Comparison of ENCODE assay signal across 8 cellular contexts in the genomic region with DNA sequence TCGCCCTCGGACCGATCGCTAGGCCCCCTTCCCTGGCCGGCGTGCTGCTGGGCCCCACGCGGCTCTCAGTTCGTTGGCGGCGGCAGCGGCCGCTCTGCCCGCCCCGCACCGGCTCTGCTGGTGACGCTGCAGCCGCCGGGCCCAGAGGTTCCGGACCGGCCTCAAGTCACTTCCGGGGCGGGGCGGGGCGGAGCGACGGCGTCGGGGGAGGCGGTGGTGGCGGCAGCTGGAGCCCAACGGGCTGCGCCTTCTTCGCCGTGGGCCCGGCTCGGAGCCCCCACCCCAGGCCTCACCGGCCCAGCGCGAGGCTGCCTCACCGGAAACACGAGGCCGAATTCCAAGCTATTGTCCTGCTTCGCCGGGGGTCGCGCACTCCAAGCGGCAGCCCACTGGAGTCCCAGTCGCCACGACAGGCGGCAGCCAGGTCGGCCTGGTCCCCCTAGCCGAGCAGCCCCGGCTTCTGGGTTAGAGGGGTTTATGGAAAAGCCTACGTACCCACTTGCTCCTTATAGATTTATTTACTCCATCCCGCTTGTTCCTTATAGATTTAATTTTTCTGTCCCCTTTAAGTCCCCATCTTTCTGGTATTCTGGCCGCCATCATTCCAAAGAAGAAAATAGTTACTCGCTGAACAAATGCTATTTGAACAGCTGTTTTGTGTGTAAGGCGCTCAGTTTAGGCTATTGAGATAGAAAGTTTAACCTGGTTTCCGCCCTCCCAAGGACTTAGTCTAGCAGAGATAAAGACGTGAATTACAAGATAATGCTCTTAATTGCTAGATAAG. TPM values are rescaled to one million over a fixed set of nuclear protein-coding genes. Genes with fewer than 3 reads are reported as not detected.
DNase-seq lines count a peak whose midpoint lies in the region; ATAC-seq and TF ChIP-seq lines count a peak whose summit lies in the region.

A gene with protein sequence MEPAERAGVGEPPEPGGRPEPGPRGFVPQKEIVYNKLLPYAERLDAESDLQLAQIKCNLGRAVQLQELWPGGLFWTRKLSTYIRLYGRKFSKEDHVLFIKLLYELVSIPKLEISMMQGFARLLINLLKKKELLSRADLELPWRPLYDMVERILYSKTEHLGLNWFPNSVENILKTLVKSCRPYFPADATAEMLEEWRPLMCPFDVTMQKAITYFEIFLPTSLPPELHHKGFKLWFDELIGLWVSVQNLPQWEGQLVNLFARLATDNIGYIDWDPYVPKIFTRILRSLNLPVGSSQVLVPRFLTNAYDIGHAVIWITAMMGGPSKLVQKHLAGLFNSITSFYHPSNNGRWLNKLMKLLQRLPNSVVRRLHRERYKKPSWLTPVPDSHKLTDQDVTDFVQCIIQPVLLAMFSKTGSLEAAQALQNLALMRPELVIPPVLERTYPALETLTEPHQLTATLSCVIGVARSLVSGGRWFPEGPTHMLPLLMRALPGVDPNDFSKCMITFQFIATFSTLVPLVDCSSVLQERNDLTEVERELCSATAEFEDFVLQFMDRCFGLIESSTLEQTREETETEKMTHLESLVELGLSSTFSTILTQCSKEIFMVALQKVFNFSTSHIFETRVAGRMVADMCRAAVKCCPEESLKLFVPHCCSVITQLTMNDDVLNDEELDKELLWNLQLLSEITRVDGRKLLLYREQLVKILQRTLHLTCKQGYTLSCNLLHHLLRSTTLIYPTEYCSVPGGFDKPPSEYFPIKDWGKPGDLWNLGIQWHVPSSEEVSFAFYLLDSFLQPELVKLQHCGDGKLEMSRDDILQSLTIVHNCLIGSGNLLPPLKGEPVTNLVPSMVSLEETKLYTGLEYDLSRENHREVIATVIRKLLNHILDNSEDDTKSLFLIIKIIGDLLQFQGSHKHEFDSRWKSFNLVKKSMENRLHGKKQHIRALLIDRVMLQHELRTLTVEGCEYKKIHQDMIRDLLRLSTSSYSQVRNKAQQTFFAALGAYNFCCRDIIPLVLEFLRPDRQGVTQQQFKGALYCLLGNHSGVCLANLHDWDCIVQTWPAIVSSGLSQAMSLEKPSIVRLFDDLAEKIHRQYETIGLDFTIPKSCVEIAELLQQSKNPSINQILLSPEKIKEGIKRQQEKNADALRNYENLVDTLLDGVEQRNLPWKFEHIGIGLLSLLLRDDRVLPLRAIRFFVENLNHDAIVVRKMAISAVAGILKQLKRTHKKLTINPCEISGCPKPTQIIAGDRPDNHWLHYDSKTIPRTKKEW (N-terminal part only) (minus strand): TSS at position 96 of the 784 bp plus-strand sequence. CDS start 209 bp downstream, outside the sequence.

- DNase-seq in GM12864 (ENCODE audit: low read depth), result no peak
- DNase-seq in NCI-H1105 (lab: John Stamatoyannopoulos, UW), result peak; percentile 81
- peak; percentile 62 to 71 for DNase-seq in SW 1271 (lab: John Stamatoyannopoulos, UW)
- DNase-seq in activated naive CD8-positive, alpha-beta T cell treated with anti-CD3 and anti-CD28 coated beads, Interleukin-2, amount 10 ng/mL, durations not matched to agents 7 days and 5 days, result peak; percentile 97
- peak; percentile 98 for DNase-seq in Right ventricle myocardium inferior (ENCODE audit: missing footprints)
- peak; percentile 94 to 97 (median 95) for DNase-seq in ovary
- DNase-seq in thoracic aorta (ENCODE audit: low spot score), result peak; percentile 81

- H3K27me3 Mint-ChIP-seq in activated naive CD8-positive, alpha-beta T cell treated with anti-CD3 and anti-CD28 coated beads, Interleukin-2, amount 10 ng/mL, durations not matched to agents 7 days and 5 days, result no peaks in the 10 kb centered on the region

- H3K4me3 ChIP-seq in GM12864 (ENCODE audit: low read depth, low read length), result peak within 1 kb of the TSS; percentile 99
- peak within 1 kb of the TSS; percentile 68 for H3K4me3 ChIP-seq in ovary
- peak within 1 kb of the TSS; percentile 98 for H3K4me3 ChIP-seq in thoracic aorta

- no peaks in the 10 kb centered on the region for H3K9me3 Mint-ChIP-seq in activated naive CD8-positive, alpha-beta T cell treated with anti-CD3 and anti-CD28 coated beads, Interleukin-2, amount 10 ng/mL, durations not matched to agents 7 days and 5 days

- H3K36me3 ChIP-seq in ovary (no peaks in the 10 kb centered on the region), thoracic aorta (peaks cover 15% of the 10 kb centered on the region)

- no peaks in the 10 kb centered on the region for H3K9me3 ChIP-seq in ovary
- H3K9me3 ChIP-seq in thoracic aorta, result no peaks in the 10 kb centered on the region

- intact Hi-C loops in Right ventricle myocardium inferior (cut with DNase I) (no loop called here), ovary (cut with DNase I) (loop anchor here in 1 of 4 donors (10.0 kb wide), 1 partner anchor 144 kb away; the partner anchor contains the start of gene ACYP2)

- no peak for TF ChIP-seq EP300 in ovary (IDR thresholded peaks at IDR 0.05)

- H3K4me1 Mint-ChIP-seq in activated naive CD8-positive, alpha-beta T cell treated with anti-CD3 and anti-CD28 coated beads, Interleukin-2, amount 10 ng/mL, durations not matched to agents 7 days and 5 days, result peaks cover 31% of the 10 kb centered on the region

- H3K27ac ChIP-seq in ovary, result peak within 1 kb of the TSS; percentile 87 to 93
- H3K27ac ChIP-seq in thoracic aorta, result peak within 1 kb of the TSS; percentile 99

- H3K27ac Mint-ChIP-seq in activated naive CD8-positive, alpha-beta T cell treated with anti-CD3 and anti-CD28 coated beads, Interleukin-2, amount 10 ng/mL, durations not matched to agents 7 days and 5 days, result peak within 1 kb of the TSS; percentile 98

- WGBS in ovary, 3 donors, result 0% methylated on average over 24 to 61 of the region's 61 CpGs

- peak within 1 kb of the TSS; percentile 98 for H3K4me3 Mint-ChIP-seq in activated naive CD8-positive, alpha-beta T cell treated with anti-CD3 and anti-CD28 coated beads, Interleukin-2, amount 10 ng/mL, durations not matched to agents 7 days and 5 days

- H3K4me1 ChIP-seq in ovary (ENCODE audit: insufficient read depth), result peaks cover 3% of the 10 kb centered on the region
- H3K4me1 ChIP-seq in thoracic aorta (ENCODE audit: control insufficient read depth in 1 of 2, low read depth in 2 of 2), result peaks cover 15 to 45% of the 10 kb centered on the region in 2 donors

- TF ChIP-seq POLR2A in ovary (IDR thresholded peaks at IDR 0.05), result peak; percentile 97

- ATAC-seq in HG02623 (IDR thresholded peaks at IDR 0.05; ENCODE audit: unreplicated experiment) (peak; percentile 90), Right ventricle myocardium inferior (peak; percentile 96), thoracic aorta (ENCODE audit: insufficient number of reproducible peaks, low FRiP score, low read depth) (peak; percentile 70)
- peak; percentile 91 for ATAC-seq in activated naive CD8-positive, alpha-beta T cell treated with anti-CD3 and anti-CD28 coated beads, Interleukin-2, amount 10 ng/mL, durations not matched to agents 7 days and 5 days (ENCODE audit: low read depth)

- peaks cover 28% of the 10 kb centered on the region for H3K36me3 Mint-ChIP-seq in activated naive CD8-positive, alpha-beta T cell treated with anti-CD3 and anti-CD28 coated beads, Interleukin-2, amount 10 ng/mL, durations not matched to agents 7 days and 5 days

- TF ChIP-seq CTCF in GM12864 (IDR thresholded peaks at IDR 0.05; ENCODE audit: low read depth, low read length, missing control alignments) (no peak), ovary (IDR thresholded peaks at IDR 0.05) (no peak), thoracic aorta (IDR thresholded peaks at IDR 0.05) (no peak)

- no peaks in the 10 kb centered on the region for H3K27me3 ChIP-seq in ovary
- H3K27me3 ChIP-seq in thoracic aorta (replicated peaks; ENCODE audit: insufficient read depth), result no peaks in the 10 kb centered on the region

- POLR2A ChIA-PET in activated naive CD8-positive, alpha-beta T cell treated with anti-CD3 and anti-CD28 coated beads, Interleukin-2, amount 10 ng/mL, durations not matched to agents 7 days and 5 days (lab: Charles Lee), result interaction anchor here (0.6 to 3.0 kb wide), 17 partner anchors 9 to 1722 kb away, joined by 3 to 40 read pairs (median 5); partner anchors contain the start of genes ACYP2, CHAC2 and PNPT1

RNA-seq across cellular contexts. Expression of the gene that starts here (rescaled TPM):
- total RNA-seq in activated naive CD8-positive, alpha-beta T cell treated with anti-CD3 and anti-CD28 coated beads, Interleukin-2, amount 10 ng/mL, durations not matched to agents 7 days and 5 days, result 10 to 100 TPM; 52.6 to 54.2 TPM
- total RNA-seq in Right ventricle myocardium inferior, result 49.9 TPM
- total RNA-seq in ovary, result 10 to 100 TPM; 26.1 to 52.1 (median 33.3) TPM
- 10 to 100 TPM; 12.8 to 18.9 TPM for polyA plus RNA-seq in ovary
- 10 to 100 TPM; 50.1 to 56.0 TPM for total RNA-seq in thoracic aorta
